ENCODE assay signal across 29 cellular contexts in the genomic region with DNA sequence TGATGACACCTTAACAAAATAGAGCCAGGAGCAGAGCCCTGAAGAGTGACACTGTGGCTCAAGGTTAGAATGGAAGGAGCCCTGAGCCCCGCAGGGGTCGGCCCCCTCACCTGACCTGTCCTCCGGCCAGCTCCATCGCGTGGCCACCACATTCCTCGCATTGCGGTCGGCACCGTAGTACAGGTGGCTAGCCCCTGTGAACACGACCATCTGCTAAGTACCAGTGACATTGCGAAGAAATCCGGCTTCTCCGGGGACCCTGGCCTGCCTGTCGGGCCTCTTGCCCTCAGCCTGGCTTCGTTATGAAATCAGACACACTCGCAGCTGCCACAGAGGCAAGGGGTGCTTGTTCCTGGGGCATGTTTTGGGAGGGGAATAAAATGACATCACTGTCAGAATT.
DNase-seq lines count a peak whose midpoint lies in the region; ATAC-seq, FAIRE-seq and TF ChIP-seq lines count a peak whose summit lies in the region.
"Had no signal": no experiment of that assay in that cellular context is flagged by ENCODE, and none has a peak within 500 bp of the region (broad histone marks: within the 10 kb centered on the region; RNA-seq: fewer than 3 reads in every experiment).

No MANE protein-coding gene starts in this region.

- H3K4me3 ChIP-seq in A549, result no peak overlapping the region
- H3K4me3 ChIP-seq in PC-9, result no peak overlapping the region
- H3K4me3 ChIP-seq: cardiac muscle cell, coronary artery, GM12878, right lobe of liver, tibial artery had no signal

- H3K4me2 ChIP-seq in A549, result no peak overlapping the region
- H3K4me2 ChIP-seq in PC-9, result no peak overlapping the region

- H3K36me3 ChIP-seq in PC-9 (ENCODE audit: low read depth), result no peaks in the 10 kb centered on the region; the same call in 1 of the 2 replicates
- H3K36me3 ChIP-seq: cardiac muscle cell, right lobe of liver had no signal

- H3F3A ChIP-seq in PC-9 (ENCODE audit: insufficient read depth, low read depth), result peaks cover 46% of the 10 kb centered on the region; the same call in 1 of the 2 replicates

- no peak overlapping the region for H3K4me3 Mint-ChIP-seq in activated CD8-positive, alpha-beta T cell treated with anti-CD3 and anti-CD28 coated beads for 36 hours
- no peak overlapping the region for H3K4me3 Mint-ChIP-seq in activated CD8-positive, alpha-beta T cell treated with anti-CD3 and anti-CD28 coated beads, Interleukin-2, amount 10 ng/mL, durations not matched to agents 7 days and 5 days
- H3K4me3 Mint-ChIP-seq in dendritic cell treated with granulocyte-macrophage colony-stimulating factor and Interleukin-4, amounts not matched to agents 40 ng/mL and 50 ng/mL, for 4 days, result no peak overlapping the region

- TF ChIP-seq POLR2A in A549 (IDR thresholded peaks at IDR 0.05; ENCODE audit: low read length), result no peak

- H3K9me2 ChIP-seq in PC-9 (ENCODE audit: insufficient read depth), result no peaks in the 10 kb centered on the region

- TF ChIP-seq CTCF in activated CD8-positive, alpha-beta T cell treated with anti-CD3 and anti-CD28 coated beads for 36 hours (IDR thresholded peaks at IDR 0.05), result no peak
- TF ChIP-seq CTCF in A549 (IDR thresholded peaks at IDR 0.05) (no peak), PC-9 (conservative IDR thresholded peaks at IDR 0.05) (no peak)

- intact Hi-C loops in activated CD8-positive, alpha-beta T cell treated with anti-CD3 and anti-CD28 coated beads for 36 hours (cut with micrococcal nuclease), result loop anchor here (5.0 kb wide), 1 partner anchor 42 kb away; no protein-coding TSS in a partner anchor
- intact Hi-C loops in PC-9 (cut with micrococcal nuclease; ENCODE audit: unreplicated experiment), result loop anchor here (5.0 kb wide), 1 partner anchor 227 kb away; no protein-coding TSS in a partner anchor
- intact Hi-C loops in dendritic cell treated with granulocyte-macrophage colony-stimulating factor and Interleukin-4, amounts not matched to agents 40 ng/mL and 50 ng/mL, for 4 days (cut with micrococcal nuclease), result loop anchor here (5.0 kb wide), 1 partner anchor 42 kb away; no protein-coding TSS in a partner anchor

- H3K27ac Mint-ChIP-seq in activated CD8-positive, alpha-beta T cell treated with anti-CD3 and anti-CD28 coated beads for 36 hours, result peak overlapping the region; percentile 87
- no peak overlapping the region for H3K27ac Mint-ChIP-seq in activated CD8-positive, alpha-beta T cell treated with anti-CD3 and anti-CD28 coated beads, Interleukin-2, amount 10 ng/mL, durations not matched to agents 7 days and 5 days
- H3K27ac Mint-ChIP-seq in dendritic cell treated with granulocyte-macrophage colony-stimulating factor and Interleukin-4, amounts not matched to agents 40 ng/mL and 50 ng/mL, for 4 days, result peak overlapping the region; percentile 43

- H3K36me3 Mint-ChIP-seq in activated CD8-positive, alpha-beta T cell treated with anti-CD3 and anti-CD28 coated beads for 36 hours (ENCODE audit: low read depth), result peaks cover 2% of the 10 kb centered on the region
- no peaks in the 10 kb centered on the region for H3K36me3 Mint-ChIP-seq in activated CD8-positive, alpha-beta T cell treated with anti-CD3 and anti-CD28 coated beads, Interleukin-2, amount 10 ng/mL, durations not matched to agents 7 days and 5 days (ENCODE audit: low read depth)
- no peaks in the 10 kb centered on the region for H3K36me3 Mint-ChIP-seq in dendritic cell treated with granulocyte-macrophage colony-stimulating factor and Interleukin-4, amounts not matched to agents 40 ng/mL and 50 ng/mL, for 4 days (ENCODE audit: low read depth)

- no peaks in the 10 kb centered on the region for H3K9me3 ChIP-seq in A549
- no peaks in the 10 kb centered on the region for H3K9me3 ChIP-seq in PC-9 (ENCODE audit: insufficient read depth, low read depth)
- H3K9me3 ChIP-seq: neutrophil, right lobe of liver, tibial artery had no signal

- H3K4me1 Mint-ChIP-seq in activated CD8-positive, alpha-beta T cell treated with anti-CD3 and anti-CD28 coated beads for 36 hours (ENCODE audit: low read depth), result peaks cover 39% of the 10 kb centered on the region
- H3K4me1 Mint-ChIP-seq in activated CD8-positive, alpha-beta T cell treated with anti-CD3 and anti-CD28 coated beads, Interleukin-2, amount 10 ng/mL, durations not matched to agents 7 days and 5 days (ENCODE audit: low read depth), result peaks cover 42% of the 10 kb centered on the region
- peaks cover 34% of the 10 kb centered on the region for H3K4me1 Mint-ChIP-seq in dendritic cell treated with granulocyte-macrophage colony-stimulating factor and Interleukin-4, amounts not matched to agents 40 ng/mL and 50 ng/mL, for 4 days (ENCODE audit: low read depth)

- ATAC-seq in activated CD8-positive, alpha-beta T cell treated with anti-CD3 and anti-CD28 coated beads for 36 hours, result no peak
- no peak for ATAC-seq in activated CD8-positive, alpha-beta T cell treated with anti-CD3 and anti-CD28 coated beads, Interleukin-2, amount 10 ng/mL, durations not matched to agents 7 days and 5 days
- no peak for ATAC-seq in A549
- no peak for ATAC-seq in GM19455 (IDR thresholded peaks at IDR 0.05; ENCODE audit: unreplicated experiment)
- ATAC-seq: right lobe of liver had no signal

- H3K27me3 ChIP-seq in PC-9 (ENCODE audit: insufficient read depth, low read depth), result no peaks in the 10 kb centered on the region
- H3K27me3 ChIP-seq: cardiac muscle cell, neutrophil, right lobe of liver, tibial artery had no signal

- H3K4me1 ChIP-seq in A549 (peaks cover 13% of the 10 kb centered on the region), PC-9 (replicated peaks; ENCODE audit: insufficient read depth) (peaks cover 17% of the 10 kb centered on the region; the same call in 1 of the 2 replicates)
- H3K4me1 ChIP-seq: right lobe of liver had no signal

- DNase-seq in activated CD8-positive, alpha-beta T cell treated with anti-CD3 and anti-CD28 coated beads for 36 hours, result no peak
- no peak for DNase-seq in activated CD8-positive, alpha-beta T cell treated with anti-CD3 and anti-CD28 coated beads, Interleukin-2, amount 10 ng/mL, durations not matched to agents 7 days and 5 days
- DNase-seq in A549 (ENCODE audit: low read depth in 1 of 2, low spot score in 1 of 2) (no peak), PC-9 (no peak), cerebellar cortex (ENCODE audit: low spot score) (no peak)
- no peak for DNase-seq in activated CD4-positive, alpha-beta T cell treated with anti-CD3 and anti-CD28 coated beads, Interleukin-2, amount 50 U/mL, for 1 hour
- DNase-seq: activated CD4-positive, alpha-beta T cell treated with anti-CD3 and anti-CD28 coated beads for 4 hours; DMS153; erythroblast; H7; KBM-7; NCI-H1092; NCI-H1694 treated with DMSO at 0.1 percent for 48 hours; stimulated activated CD4-positive, alpha-beta T cell treated with anti-CD3 and anti-CD28 coated beads, Interleukin-12 subunit alpha, Interleukin-12 subunit beta, amount 100 ng/mL, for 4 hours; stimulated activated CD4-positive, alpha-beta T cell treated with anti-CD3 and anti-CD28 coated beads, Interleukin-4, amount 100 ng/mL, for 1 hour; T1000; tibial artery had no signal

- H3K79me2 ChIP-seq in PC-9 (ENCODE audit: low read depth), result peaks cover 96% of the 10 kb centered on the region

- no peaks in the 10 kb centered on the region for H3K27me3 Mint-ChIP-seq in activated CD8-positive, alpha-beta T cell treated with anti-CD3 and anti-CD28 coated beads for 36 hours
- no peaks in the 10 kb centered on the region for H3K27me3 Mint-ChIP-seq in activated CD8-positive, alpha-beta T cell treated with anti-CD3 and anti-CD28 coated beads, Interleukin-2, amount 10 ng/mL, durations not matched to agents 7 days and 5 days (ENCODE audit: low read depth)
- H3K27me3 Mint-ChIP-seq in dendritic cell treated with granulocyte-macrophage colony-stimulating factor and Interleukin-4, amounts not matched to agents 40 ng/mL and 50 ng/mL, for 4 days, result peaks cover 37% of the 10 kb centered on the region

- peak overlapping the region; percentile 43 to 82; a peak in 5 of 6 replicates for H3K27ac ChIP-seq in A549
- H3K27ac ChIP-seq in PC-9, result 0 out of 2 replicates have a peak overlapping the region, but pooled peaks have one; percentile 26
- H3K27ac ChIP-seq: cardiac muscle cell, coronary artery, neutrophil, right lobe of liver, tibial artery, VCaP had no signal

- FAIRE-seq in A549 (lab: Jason Lieb, UNC), result no peak
- FAIRE-seq: A204.1, astrocyte, GM12878, HTR-8/SVneo, islet of Langerhans had no signal

- H4K20me1 ChIP-seq in PC-9 (ENCODE audit: insufficient read depth), result peaks cover 100% of the 10 kb centered on the region

- no peaks in the 10 kb centered on the region for H3K9me3 Mint-ChIP-seq in activated CD8-positive, alpha-beta T cell treated with anti-CD3 and anti-CD28 coated beads for 36 hours
- H3K9me3 Mint-ChIP-seq in activated CD8-positive, alpha-beta T cell treated with anti-CD3 and anti-CD28 coated beads, Interleukin-2, amount 10 ng/mL, durations not matched to agents 7 days and 5 days (ENCODE audit: insufficient read depth), result no peaks in the 10 kb centered on the region
- no peaks in the 10 kb centered on the region for H3K9me3 Mint-ChIP-seq in dendritic cell treated with granulocyte-macrophage colony-stimulating factor and Interleukin-4, amounts not matched to agents 40 ng/mL and 50 ng/mL, for 4 days

- no peak for TF ChIP-seq RAD21 in A549 (conservative IDR thresholded peaks at IDR 0.05 in 1 of 2, IDR thresholded peaks at IDR 0.05 in 1 of 2)

- 94% methylated on average over 16 of the region's 16 CpGs for WGBS in A549 (ENCODE audit: missing lambda C conversion rate)

- POLR2A ChIA-PET in activated CD8-positive, alpha-beta T cell treated with anti-CD3 and anti-CD28 coated beads for 36 hours (lab: Charles Lee), result interaction anchor here (2.3 kb wide), 1 partner anchor 10 kb away, joined by 10 read pairs; no protein-coding TSS in a partner anchor
- POLR2A ChIA-PET in activated CD8-positive, alpha-beta T cell treated with anti-CD3 and anti-CD28 coated beads, Interleukin-2, amount 10 ng/mL, durations not matched to agents 7 days and 5 days (lab: Charles Lee), result interaction anchor here (1.1 kb wide), 1 partner anchor 15 kb away, joined by 3 read pairs; no protein-coding TSS in a partner anchor
- POLR2A ChIA-PET in A549 (lab: Yijun Ruan, JAX), result no interaction called here
- POLR2A ChIA-PET in PC-9 (lab: Charles Lee; ENCODE audit: unreplicated experiment), result interaction anchor here (0.6 kb wide), 2 partner anchors 77 to 727 kb away, joined by 4 to 6 read pairs; no protein-coding TSS in a partner anchor

- TF ChIP-seq EP300 in A549 (IDR thresholded peaks at IDR 0.05), result no peak

- H2AFZ ChIP-seq in PC-9, result no peak overlapping the region

- CTCF ChIA-PET in activated CD8-positive, alpha-beta T cell treated with anti-CD3 and anti-CD28 coated beads for 36 hours (lab: Charles Lee), result interaction anchor here (0.8 to 5.7 kb wide), 7 partner anchors 10 to 226 kb away, joined by 3 to 63 read pairs (median 4); no protein-coding TSS in a partner anchor
- CTCF ChIA-PET in activated CD8-positive, alpha-beta T cell treated with anti-CD3 and anti-CD28 coated beads, Interleukin-2, amount 10 ng/mL, durations not matched to agents 7 days and 5 days (lab: Charles Lee), result interaction anchor here (1.5 to 5.9 kb wide), 4 partner anchors 10 to 169 kb away, joined by 3 to 66 read pairs (median 10); no protein-coding TSS in a partner anchor
- CTCF ChIA-PET in A549 (lab: Yijun Ruan, JAX) (interaction anchor here (1.5 to 2.3 kb wide), 3 partner anchors 9 to 44 kb away, joined by 3 to 11 read pairs (median 4); no protein-coding TSS in a partner anchor), PC-9 (lab: Charles Lee) (no interaction called here)

- no TSS peak for BruUV-seq in PC-9 (replicated peaks; lab: Mats Ljungman, UMichigan)
